1 cellular context compared by ENCODE assay signal in the genomic region with DNA sequence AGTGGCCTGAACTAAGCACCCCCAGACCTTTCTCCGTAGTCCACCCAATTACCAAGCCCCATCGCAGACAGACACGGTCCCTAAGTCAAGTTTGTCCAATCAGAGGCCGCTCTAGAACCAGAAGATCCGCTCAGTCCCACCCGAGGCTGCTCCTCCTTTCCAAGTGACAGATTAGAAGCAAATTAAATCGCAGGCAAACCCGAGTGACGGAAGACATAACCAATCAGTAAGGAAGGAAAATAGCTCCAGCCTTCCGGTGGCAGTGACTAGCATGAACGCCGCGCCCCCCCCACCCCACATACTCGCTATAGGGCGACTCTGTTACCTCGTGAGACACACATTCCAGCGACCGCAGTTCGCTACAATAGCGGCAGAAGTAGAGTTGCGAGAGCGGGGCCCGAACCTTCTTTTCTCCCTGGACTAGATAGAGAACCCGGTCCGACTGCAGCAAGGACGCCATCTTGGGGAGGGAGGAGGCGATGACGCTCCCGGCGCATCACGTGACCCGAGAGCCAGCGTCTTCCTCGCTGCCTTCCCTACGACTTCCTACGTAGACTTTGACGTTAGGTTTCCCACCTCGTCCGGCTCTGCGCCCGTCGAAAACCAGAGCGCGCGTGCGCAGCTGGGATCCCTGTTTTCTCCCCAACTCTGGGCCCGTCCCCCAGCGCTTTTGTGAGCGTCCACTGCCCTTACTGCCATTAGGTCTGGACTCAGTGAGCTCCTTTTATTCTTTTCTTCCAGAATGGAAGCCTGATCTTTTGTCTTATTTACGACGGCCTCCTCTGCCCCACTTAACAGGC.
A peak's percentile ranks its signal among the peaks of the same experiment; 100 is the strongest.
TF ChIP-seq lines count a peak whose summit lies in the region.

A gene (minus strand): TSS at position 484 of the 800 bp plus-strand sequence. CDS start 24 bp downstream, at position 460.

TF ChIP-seq in K562, 482 proteins besides CTCF, POLR2A, EP300 and RAD21 (continued from another document and continues in another):
- TF ChIP-seq, protein P1, sequence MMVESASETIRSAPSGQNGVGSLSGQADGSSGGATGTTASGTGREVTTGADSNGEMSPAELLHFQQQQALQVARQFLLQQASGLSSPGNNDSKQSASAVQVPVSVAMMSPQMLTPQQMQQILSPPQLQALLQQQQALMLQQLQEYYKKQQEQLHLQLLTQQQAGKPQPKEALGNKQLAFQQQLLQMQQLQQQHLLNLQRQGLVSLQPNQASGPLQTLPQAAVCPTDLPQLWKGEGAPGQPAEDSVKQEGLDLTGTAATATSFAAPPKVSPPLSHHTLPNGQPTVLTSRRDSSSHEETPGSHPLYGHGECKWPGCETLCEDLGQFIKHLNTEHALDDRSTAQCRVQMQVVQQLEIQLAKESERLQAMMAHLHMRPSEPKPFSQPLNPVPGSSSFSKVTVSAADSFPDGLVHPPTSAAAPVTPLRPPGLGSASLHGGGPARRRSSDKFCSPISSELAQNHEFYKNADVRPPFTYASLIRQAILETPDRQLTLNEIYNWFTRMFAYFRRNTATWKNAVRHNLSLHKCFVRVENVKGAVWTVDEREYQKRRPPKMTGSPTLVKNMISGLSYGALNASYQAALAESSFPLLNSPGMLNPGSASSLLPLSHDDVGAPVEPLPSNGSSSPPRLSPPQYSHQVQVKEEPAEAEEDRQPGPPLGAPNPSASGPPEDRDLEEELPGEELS (CRISPR knock-in tag; IDR thresholded peaks at IDR 0.05; ENCODE audit: borderline replicate concordance) = 0 out of 2 replicates have a peak, but pooled peaks have one; percentile 9
- TF ChIP-seq CC2D1A (IDR thresholded peaks at IDR 0.05) (peak; percentile 88), YY1 (IDR thresholded peaks at IDR 0.05; ENCODE audit: borderline replicate concordance in 1 of 3, control insufficient read depth in 1 of 3, extremely low read depth in 1 of 3, insufficient read depth in 3 of 3, insufficient read length in 1 of 3, insufficient replicate concordance in 2 of 3, low read depth in 1 of 3, low read length in 2 of 3) (peak; percentile 93 to 99 (median 97)), KDM5B (IDR thresholded peaks at IDR 0.05; ENCODE audit: insufficient replicate concordance, low read depth, low read length) (peak; percentile 62), DMBX1 (CRISPR knock-in tag; IDR thresholded peaks at IDR 0.05; ENCODE audit: borderline replicate concordance) (peak; percentile 68; the same call in 1 of the 2 replicates), TBL1XR1 (IDR thresholded peaks at IDR 0.05; ENCODE audit: low read length in 2 of 2) (peak in 1 of 2 experiments; percentile 50; a peak in 1 of 4 replicates), TEAD1 (CRISPR knock-in tag; IDR thresholded peaks at IDR 0.05) (peak; percentile 78 to 94), SREBF2 (CRISPR knock-in tag; IDR thresholded peaks at IDR 0.05) (0 out of 2 replicates have a peak, but pooled peaks have one; percentile 79), GABPA (tag; conservative IDR thresholded peaks at IDR 0.05; ENCODE audit: low read depth) (peak; percentile 93), ZNF324 (CRISPR knock-in tag; IDR thresholded peaks at IDR 0.05) (no peak), C11orf30 (IDR thresholded peaks at IDR 0.05; ENCODE audit: low read depth) (peak; percentile 93), ZFP1 (CRISPR knock-in tag; IDR thresholded peaks at IDR 0.05) (no peak), ZNF644 (tag; IDR thresholded peaks at IDR 0.05; ENCODE audit: low read depth) (peak; percentile 82; the same call in 1 of the 2 replicates), ZNF695 (CRISPR knock-in tag; IDR thresholded peaks at IDR 0.05) (peak; percentile 91; the same call in 1 of the 2 replicates), SP1 (CRISPR knock-in tag; IDR thresholded peaks at IDR 0.05) (peak; percentile 65; the same call in 1 of the 2 replicates), HNRNPL (IDR thresholded peaks at IDR 0.05; ENCODE audit: low read depth, low read length) (no peak), ZNF57 (CRISPR knock-in tag; IDR thresholded peaks at IDR 0.05) (0 out of 2 replicates have a peak, but pooled peaks have one; percentile 54), SAP30 (IDR thresholded peaks at IDR 0.05; ENCODE audit: borderline replicate concordance, insufficient read depth, low read depth, low read length, poor library complexity, severe bottlenecking) (no peak), MEIS2 (IDR thresholded peaks at IDR 0.05; ENCODE audit: partially characterized antibody) (peak; percentile 49)
- TF ChIP-seq, protein P2, sequence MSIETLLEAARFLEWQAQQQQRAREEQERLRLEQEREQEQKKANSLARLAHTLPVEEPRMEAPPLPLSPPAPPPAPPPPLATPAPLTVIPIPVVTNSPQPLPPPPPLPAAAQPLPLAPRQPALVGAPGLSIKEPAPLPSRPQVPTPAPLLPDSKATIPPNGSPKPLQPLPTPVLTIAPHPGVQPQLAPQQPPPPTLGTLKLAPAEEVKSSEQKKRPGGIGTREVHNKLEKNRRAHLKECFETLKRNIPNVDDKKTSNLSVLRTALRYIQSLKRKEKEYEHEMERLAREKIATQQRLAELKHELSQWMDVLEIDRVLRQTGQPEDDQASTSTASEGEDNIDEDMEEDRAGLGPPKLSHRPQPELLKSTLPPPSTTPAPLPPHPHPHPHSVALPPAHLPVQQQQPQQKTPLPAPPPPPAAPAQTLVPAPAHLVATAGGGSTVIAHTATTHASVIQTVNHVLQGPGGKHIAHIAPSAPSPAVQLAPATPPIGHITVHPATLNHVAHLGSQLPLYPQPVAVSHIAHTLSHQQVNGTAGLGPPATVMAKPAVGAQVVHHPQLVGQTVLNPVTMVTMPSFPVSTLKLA (conservative IDR thresholded peaks at IDR 0.05) = peak; percentile 82 to 85
- TF ChIP-seq, protein P3, sequence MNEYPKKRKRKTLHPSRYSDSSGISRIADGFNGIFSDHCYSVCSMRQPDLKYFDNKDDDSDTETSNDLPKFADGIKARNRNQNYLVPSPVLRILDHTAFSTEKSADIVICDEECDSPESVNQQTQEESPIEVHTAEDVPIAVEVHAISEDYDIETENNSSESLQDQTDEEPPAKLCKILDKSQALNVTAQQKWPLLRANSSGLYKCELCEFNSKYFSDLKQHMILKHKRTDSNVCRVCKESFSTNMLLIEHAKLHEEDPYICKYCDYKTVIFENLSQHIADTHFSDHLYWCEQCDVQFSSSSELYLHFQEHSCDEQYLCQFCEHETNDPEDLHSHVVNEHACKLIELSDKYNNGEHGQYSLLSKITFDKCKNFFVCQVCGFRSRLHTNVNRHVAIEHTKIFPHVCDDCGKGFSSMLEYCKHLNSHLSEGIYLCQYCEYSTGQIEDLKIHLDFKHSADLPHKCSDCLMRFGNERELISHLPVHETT (CRISPR knock-in tag; conservative IDR thresholded peaks at IDR 0.05 in 1 of 2, IDR thresholded peaks at IDR 0.05 in 1 of 2) = peak in 1 of 2 experiments; percentile 66; a peak in 2 of 4 replicates
- TF ChIP-seq, protein P4, sequence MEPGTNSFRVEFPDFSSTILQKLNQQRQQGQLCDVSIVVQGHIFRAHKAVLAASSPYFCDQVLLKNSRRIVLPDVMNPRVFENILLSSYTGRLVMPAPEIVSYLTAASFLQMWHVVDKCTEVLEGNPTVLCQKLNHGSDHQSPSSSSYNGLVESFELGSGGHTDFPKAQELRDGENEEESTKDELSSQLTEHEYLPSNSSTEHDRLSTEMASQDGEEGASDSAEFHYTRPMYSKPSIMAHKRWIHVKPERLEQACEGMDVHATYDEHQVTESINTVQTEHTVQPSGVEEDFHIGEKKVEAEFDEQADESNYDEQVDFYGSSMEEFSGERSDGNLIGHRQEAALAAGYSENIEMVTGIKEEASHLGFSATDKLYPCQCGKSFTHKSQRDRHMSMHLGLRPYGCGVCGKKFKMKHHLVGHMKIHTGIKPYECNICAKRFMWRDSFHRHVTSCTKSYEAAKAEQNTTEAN (CRISPR knock-in tag; IDR thresholded peaks at IDR 0.05) = 0 out of 2 replicates have a peak, but pooled peaks have one; percentile 45
- TF ChIP-seq, protein P5, sequence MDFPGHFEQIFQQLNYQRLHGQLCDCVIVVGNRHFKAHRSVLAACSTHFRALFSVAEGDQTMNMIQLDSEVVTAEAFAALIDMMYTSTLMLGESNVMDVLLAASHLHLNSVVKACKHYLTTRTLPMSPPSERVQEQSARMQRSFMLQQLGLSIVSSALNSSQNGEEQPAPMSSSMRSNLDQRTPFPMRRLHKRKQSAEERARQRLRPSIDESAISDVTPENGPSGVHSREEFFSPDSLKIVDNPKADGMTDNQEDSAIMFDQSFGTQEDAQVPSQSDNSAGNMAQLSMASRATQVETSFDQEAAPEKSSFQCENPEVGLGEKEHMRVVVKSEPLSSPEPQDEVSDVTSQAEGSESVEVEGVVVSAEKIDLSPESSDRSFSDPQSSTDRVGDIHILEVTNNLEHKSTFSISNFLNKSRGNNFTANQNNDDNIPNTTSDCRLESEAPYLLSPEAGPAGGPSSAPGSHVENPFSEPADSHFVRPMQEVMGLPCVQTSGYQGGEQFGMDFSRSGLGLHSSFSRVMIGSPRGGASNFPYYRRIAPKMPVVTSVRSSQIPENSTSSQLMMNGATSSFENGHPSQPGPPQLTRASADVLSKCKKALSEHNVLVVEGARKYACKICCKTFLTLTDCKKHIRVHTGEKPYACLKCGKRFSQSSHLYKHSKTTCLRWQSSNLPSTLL (IDR thresholded peaks at IDR 0.05) = peak; percentile 45; the same call in 1 of the 2 replicates
- TF ChIP-seq, protein P6, sequence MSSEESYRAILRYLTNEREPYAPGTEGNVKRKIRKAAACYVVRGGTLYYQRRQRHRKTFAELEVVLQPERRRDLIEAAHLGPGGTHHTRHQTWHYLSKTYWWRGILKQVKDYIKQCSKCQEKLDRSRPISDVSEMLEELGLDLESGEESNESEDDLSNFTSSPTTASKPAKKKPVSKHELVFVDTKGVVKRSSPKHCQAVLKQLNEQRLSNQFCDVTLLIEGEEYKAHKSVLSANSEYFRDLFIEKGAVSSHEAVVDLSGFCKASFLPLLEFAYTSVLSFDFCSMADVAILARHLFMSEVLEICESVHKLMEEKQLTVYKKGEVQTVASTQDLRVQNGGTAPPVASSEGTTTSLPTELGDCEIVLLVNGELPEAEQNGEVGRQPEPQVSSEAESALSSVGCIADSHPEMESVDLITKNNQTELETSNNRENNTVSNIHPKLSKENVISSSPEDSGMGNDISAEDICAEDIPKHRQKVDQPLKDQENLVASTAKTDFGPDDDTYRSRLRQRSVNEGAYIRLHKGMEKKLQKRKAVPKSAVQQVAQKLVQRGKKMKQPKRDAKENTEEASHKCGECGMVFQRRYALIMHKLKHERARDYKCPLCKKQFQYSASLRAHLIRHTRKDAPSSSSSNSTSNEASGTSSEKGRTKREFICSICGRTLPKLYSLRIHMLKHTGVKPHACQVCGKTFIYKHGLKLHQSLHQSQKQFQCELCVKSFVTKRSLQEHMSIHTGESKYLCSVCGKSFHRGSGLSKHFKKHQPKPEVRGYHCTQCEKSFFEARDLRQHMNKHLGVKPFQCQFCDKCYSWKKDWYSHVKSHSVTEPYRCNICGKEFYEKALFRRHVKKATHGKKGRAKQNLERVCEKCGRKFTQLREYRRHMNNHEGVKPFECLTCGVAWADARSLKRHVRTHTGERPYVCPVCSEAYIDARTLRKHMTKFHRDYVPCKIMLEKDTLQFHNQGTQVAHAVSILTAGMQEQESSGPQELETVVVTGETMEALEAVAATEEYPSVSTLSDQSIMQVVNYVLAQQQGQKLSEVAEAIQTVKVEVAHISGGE (CRISPR knock-in tag; IDR thresholded peaks at IDR 0.05) = peak in 1 of 3 experiments; percentile 69; a peak in 2 of 6 replicates
- TF ChIP-seq, protein P7, sequence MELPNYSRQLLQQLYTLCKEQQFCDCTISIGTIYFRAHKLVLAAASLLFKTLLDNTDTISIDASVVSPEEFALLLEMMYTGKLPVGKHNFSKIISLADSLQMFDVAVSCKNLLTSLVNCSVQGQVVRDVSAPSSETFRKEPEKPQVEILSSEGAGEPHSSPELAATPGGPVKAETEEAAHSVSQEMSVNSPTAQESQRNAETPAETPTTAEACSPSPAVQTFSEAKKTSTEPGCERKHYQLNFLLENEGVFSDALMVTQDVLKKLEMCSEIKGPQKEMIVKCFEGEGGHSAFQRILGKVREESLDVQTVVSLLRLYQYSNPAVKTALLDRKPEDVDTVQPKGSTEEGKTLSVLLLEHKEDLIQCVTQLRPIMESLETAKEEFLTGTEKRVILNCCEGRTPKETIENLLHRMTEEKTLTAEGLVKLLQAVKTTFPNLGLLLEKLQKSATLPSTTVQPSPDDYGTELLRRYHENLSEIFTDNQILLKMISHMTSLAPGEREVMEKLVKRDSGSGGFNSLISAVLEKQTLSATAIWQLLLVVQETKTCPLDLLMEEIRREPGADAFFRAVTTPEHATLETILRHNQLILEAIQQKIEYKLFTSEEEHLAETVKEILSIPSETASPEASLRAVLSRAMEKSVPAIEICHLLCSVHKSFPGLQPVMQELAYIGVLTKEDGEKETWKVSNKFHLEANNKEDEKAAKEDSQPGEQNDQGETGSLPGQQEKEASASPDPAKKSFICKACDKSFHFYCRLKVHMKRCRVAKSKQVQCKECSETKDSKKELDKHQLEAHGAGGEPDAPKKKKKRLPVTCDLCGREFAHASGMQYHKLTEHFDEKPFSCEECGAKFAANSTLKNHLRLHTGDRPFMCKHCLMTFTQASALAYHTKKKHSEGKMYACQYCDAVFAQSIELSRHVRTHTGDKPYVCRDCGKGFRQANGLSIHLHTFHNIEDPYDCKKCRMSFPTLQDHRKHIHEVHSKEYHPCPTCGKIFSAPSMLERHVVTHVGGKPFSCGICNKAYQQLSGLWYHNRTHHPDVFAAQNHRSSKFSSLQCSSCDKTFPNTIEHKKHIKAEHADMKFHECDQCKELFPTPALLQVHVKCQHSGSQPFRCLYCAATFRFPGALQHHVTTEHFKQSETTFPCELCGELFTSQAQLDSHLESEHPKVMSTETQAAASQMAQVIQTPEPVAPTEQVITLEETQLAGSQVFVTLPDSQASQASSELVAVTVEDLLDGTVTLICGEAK (IDR thresholded peaks at IDR 0.05) = peak; percentile 85
- TF ChIP-seq, protein P7 (CRISPR knock-in tag; IDR thresholded peaks at IDR 0.05) = no peak
